In the genomic region with DNA sequence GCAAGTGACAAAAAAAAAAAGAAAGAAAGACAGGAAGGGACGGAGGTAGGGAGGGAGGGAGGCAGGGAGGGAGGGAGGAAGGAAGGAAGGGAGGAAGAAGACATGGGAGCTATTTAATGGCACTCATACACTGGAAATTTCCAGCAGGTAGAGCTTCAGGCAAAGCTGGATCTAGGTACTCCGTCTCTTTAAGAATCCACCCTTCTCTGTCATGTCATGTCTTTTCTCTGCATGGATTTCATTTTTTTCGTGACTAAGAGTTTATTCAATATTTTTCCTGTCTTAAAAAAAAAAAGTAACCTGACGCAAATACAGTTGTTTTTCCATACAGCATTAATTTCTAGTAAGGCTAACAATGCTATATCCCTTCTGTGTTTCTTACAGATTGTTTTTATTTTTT, we compare ENCODE assay signal across 19 cellular contexts. TPM values are rescaled to one million over a fixed set of nuclear protein-coding genes. Genes with fewer than 3 reads are reported as not detected.
DNase-seq lines count a peak whose midpoint lies in the region; ATAC-seq and TF ChIP-seq lines count a peak whose summit lies in the region.
"Had no signal": no experiment of that assay in that cellular context is flagged by ENCODE, and none has a peak within 500 bp of the region (broad histone marks: within the 10 kb centered on the region; RNA-seq: fewer than 3 reads in every experiment).

No MANE protein-coding gene starts in this region.

- no peak overlapping the region for H3K27ac ChIP-seq in CD8-positive, alpha-beta memory T cell (ENCODE audit: low read depth, low read length)
- peak overlapping the region; percentile 28 for H3K27ac ChIP-seq in subcutaneous abdominal adipose tissue (ENCODE audit: low read depth, low read length)
- H3K27ac ChIP-seq: VCaP had no signal

- H3K36me3 ChIP-seq in CD8-positive, alpha-beta memory T cell (ENCODE audit: insufficient read depth, low read length) = peaks cover 7% of the 10 kb centered on the region
- H3K36me3 ChIP-seq in subcutaneous abdominal adipose tissue (ENCODE audit: control insufficient read depth in 5 of 5, insufficient read depth in 5 of 5, low read length in 5 of 5) = peaks cover 0 to 22% (median 12%) of the 10 kb centered on the region in 5 donors

- H3K27me3 ChIP-seq in CD8-positive, alpha-beta memory T cell (ENCODE audit: insufficient read depth, low read length, poor library complexity, severe bottlenecking) = no peaks in the 10 kb centered on the region
- H3K27me3 ChIP-seq in subcutaneous abdominal adipose tissue (ENCODE audit: control insufficient read depth in 5 of 5, insufficient read depth in 4 of 5, low read length in 5 of 5) = no peaks in the 10 kb centered on the region
- H3K27me3 ChIP-seq: gastrocnemius medialis, left lung had no signal

- peak overlapping the region in 6 of 8 donors; percentile 10 to 67 (median 40) for H3K27ac Mint-ChIP-seq in CD8-positive, alpha-beta memory T cell
- H3K27ac Mint-ChIP-seq in T-helper 17 cell = peak overlapping the region; percentile 41

- no peak overlapping the region for H3K9ac ChIP-seq in subcutaneous abdominal adipose tissue (ENCODE audit: low read length in 5 of 5)

- H3K4me3 ChIP-seq in CD8-positive, alpha-beta memory T cell (ENCODE audit: low read length) = no peak overlapping the region
- no peak overlapping the region for H3K4me3 ChIP-seq in epithelial cell of esophagus (ENCODE audit: low read length)
- no peak overlapping the region for H3K4me3 ChIP-seq in subcutaneous abdominal adipose tissue (ENCODE audit: low read depth in 1 of 5, low read length in 5 of 5)
- H3K4me3 ChIP-seq: gastrocnemius medialis, left lung had no signal

- H3K4me3 Mint-ChIP-seq in CD8-positive, alpha-beta memory T cell = peak overlapping the region in 1 of 7 donors; percentile 61
- H3K4me3 Mint-ChIP-seq in T-helper 17 cell = no peak overlapping the region

- H3K4me1 Mint-ChIP-seq in CD8-positive, alpha-beta memory T cell = peaks cover 16 to 35% (median 24%) of the 10 kb centered on the region in 3 donors
- peaks cover 33% of the 10 kb centered on the region for H3K4me1 Mint-ChIP-seq in T-helper 17 cell

- no peak for TF ChIP-seq CTCF in epithelial cell of esophagus (IDR thresholded peaks at IDR 0.05; ENCODE audit: insufficient read depth, low read depth, low read length, missing control alignments)

- no peaks in the 10 kb centered on the region for H3K9me3 Mint-ChIP-seq in CD8-positive, alpha-beta memory T cell

- H3K9me3 ChIP-seq in CD8-positive, alpha-beta memory T cell (ENCODE audit: low read length) = no peaks in the 10 kb centered on the region
- H3K9me3 ChIP-seq in T-helper 17 cell (ENCODE audit: control insufficient read depth, low read length, poor library complexity, severe bottlenecking) (no peaks in the 10 kb centered on the region), subcutaneous abdominal adipose tissue (ENCODE audit: control insufficient read depth in 5 of 5, low read length in 5 of 5) (no peaks in the 10 kb centered on the region)
- H3K9me3 ChIP-seq: gastrocnemius medialis, left lung had no signal

- CTCF ChIA-PET in CD8-positive, alpha-beta memory T cell (lab: Charles Lee) = interaction anchor here (1.4 kb wide), 1 partner anchor 18 kb away, joined by 3 read pairs; no protein-coding TSS in a partner anchor

- H3K36me3 Mint-ChIP-seq in CD8-positive, alpha-beta memory T cell = peaks cover 3 to 56% (median 10%) of the 10 kb centered on the region in 3 donors
- peaks cover 3% of the 10 kb centered on the region for H3K36me3 Mint-ChIP-seq in T-helper 17 cell (ENCODE audit: low read depth)

- no peak for ATAC-seq in T-helper 17 cell
- ATAC-seq: gastrocnemius medialis, HCT116, left lung, right cardiac atrium had no signal

- no peaks in the 10 kb centered on the region for H3K4me1 ChIP-seq in CD8-positive, alpha-beta memory T cell (ENCODE audit: insufficient read depth, low read length)
- peaks cover 10 to 68% (median 58%) of the 10 kb centered on the region in 5 donors for H3K4me1 ChIP-seq in subcutaneous abdominal adipose tissue (ENCODE audit: control insufficient read depth in 5 of 5, insufficient read depth in 5 of 5, low read length in 5 of 5)

- POLR2A ChIA-PET in CD8-positive, alpha-beta memory T cell (lab: Charles Lee) = no interaction called here

- DNase-seq in CD8-positive, alpha-beta memory T cell = no peak
- DNase-seq in T-helper 17 cell (no peak), epithelial cell of esophagus (ENCODE audit: low read depth) (peak; percentile 39), NCI-H2227 (lab: John Stamatoyannopoulos, UW; ENCODE audit: unreplicated experiment) (no peak), Ammon's horn (ENCODE audit: low spot score) (no peak), DMS114 treated with DMSO at 0.1 percent for 48 hours (lab: John Stamatoyannopoulos, UW; ENCODE audit: unreplicated experiment) (no peak)
- DNase-seq: activated CD8-positive, alpha-beta memory T cell treated with anti-CD3 and anti-CD28 coated beads for 24 hours; C1 segment of cervical spinal cord; cerebellar nuclear complex; gastrocnemius medialis; KG1; left lung; NCI-H1048; NCI-H2081; NCI-H510A treated with DMSO at 0.1 percent for 48 hours; right cardiac atrium had no signal

- no peaks in the 10 kb centered on the region for H3K27me3 Mint-ChIP-seq in CD8-positive, alpha-beta memory T cell
- no peaks in the 10 kb centered on the region for H3K27me3 Mint-ChIP-seq in T-helper 17 cell

RNA-seq across cellular contexts. Expression of a gene that starts 30.9 kb away (rescaled TPM):
- total RNA-seq in CD8-positive, alpha-beta memory T cell = 10 to 100 TPM; 50.8 to 54.1 TPM
- polyA plus RNA-seq in CD8-positive, alpha-beta memory T cell = 20.0 TPM
- 10 to 100 TPM; 56.3 to 63.0 TPM for total RNA-seq in T-helper 17 cell

RNA-seq across cellular contexts. Expression of a gene that starts 56.3 kb away (rescaled TPM):
- 10 to 100 TPM; 37.2 to 40.0 TPM for total RNA-seq in CD8-positive, alpha-beta memory T cell
- polyA plus RNA-seq in CD8-positive, alpha-beta memory T cell = 22.7 TPM
- total RNA-seq in T-helper 17 cell = 10 to 100 TPM; 29.0 to 41.9 TPM
